In the genomic region with DNA sequence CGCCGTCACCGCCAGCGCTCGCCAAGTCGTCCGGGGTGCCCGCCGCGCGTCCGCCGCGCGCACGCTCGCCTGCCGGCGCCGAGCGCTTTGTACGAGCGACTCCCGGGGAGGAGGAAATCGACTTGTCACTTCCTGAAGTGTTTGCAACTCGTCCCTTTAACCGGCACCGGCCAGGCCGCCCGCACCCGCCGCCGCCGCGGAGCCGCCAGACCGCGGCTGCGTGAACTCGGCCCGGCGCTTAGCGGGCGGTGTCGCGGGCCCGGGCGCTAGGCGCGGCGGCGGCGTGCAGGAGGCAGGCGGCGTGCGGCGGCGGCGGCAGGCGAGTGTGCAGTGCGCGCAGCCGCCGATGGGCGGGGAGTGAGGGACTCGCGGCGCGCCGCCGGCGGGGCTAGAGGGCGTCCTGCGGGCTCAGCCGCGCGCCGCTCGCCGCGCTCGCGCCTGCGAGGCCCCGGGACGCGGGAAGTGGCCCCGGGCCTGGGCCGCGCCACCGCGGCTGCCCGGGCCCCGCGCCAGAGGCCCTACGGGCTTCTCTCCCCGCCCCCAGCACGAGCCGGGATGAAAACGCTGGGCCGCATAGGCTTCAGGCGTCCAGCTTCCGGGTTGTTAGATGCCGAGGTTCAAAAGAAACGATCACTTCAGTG, we compare ENCODE assay signal across 1 cellular context.
TF ChIP-seq lines count a peak whose summit lies in the region.

A gene with protein sequence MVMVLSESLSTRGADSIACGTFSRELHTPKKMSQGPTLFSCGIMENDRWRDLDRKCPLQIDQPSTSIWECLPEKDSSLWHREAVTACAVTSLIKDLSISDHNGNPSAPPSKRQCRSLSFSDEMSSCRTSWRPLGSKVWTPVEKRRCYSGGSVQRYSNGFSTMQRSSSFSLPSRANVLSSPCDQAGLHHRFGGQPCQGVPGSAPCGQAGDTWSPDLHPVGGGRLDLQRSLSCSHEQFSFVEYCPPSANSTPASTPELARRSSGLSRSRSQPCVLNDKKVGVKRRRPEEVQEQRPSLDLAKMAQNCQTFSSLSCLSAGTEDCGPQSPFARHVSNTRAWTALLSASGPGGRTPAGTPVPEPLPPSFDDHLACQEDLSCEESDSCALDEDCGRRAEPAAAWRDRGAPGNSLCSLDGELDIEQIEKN (minus strand): TSS at position 332 of the 641 bp plus-strand sequence. CDS start 37,665 bp downstream, outside the sequence.

TF ChIP-seq in HepG2, 621 proteins besides CTCF, POLR2A, EP300 and RAD21 (continued from another document):
- TF ChIP-seq, protein P1, sequence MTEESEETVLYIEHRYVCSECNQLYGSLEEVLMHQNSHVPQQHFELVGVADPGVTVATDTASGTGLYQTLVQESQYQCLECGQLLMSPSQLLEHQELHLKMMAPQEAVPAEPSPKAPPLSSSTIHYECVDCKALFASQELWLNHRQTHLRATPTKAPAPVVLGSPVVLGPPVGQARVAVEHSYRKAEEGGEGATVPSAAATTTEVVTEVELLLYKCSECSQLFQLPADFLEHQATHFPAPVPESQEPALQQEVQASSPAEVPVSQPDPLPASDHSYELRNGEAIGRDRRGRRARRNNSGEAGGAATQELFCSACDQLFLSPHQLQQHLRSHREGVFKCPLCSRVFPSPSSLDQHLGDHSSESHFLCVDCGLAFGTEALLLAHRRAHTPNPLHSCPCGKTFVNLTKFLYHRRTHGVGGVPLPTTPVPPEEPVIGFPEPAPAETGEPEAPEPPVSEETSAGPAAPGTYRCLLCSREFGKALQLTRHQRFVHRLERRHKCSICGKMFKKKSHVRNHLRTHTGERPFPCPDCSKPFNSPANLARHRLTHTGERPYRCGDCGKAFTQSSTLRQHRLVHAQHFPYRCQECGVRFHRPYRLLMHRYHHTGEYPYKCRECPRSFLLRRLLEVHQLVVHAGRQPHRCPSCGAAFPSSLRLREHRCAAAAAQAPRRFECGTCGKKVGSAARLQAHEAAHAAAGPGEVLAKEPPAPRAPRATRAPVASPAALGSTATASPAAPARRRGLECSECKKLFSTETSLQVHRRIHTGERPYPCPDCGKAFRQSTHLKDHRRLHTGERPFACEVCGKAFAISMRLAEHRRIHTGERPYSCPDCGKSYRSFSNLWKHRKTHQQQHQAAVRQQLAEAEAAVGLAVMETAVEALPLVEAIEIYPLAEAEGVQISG (CRISPR knock-in tag; IDR thresholded peaks at IDR 0.05) = peak; percentile 59; the same call in 1 of the 2 replicates
- TF ChIP-seq HNRNPLL (IDR thresholded peaks at IDR 0.05; ENCODE audit: low read depth, low read length, poor library complexity, severe bottlenecking) (peak; percentile 30), GABPA (IDR thresholded peaks at IDR 0.05; ENCODE audit: low read depth, low read length) (no peak), GABPA (CRISPR knock-in tag; IDR thresholded peaks at IDR 0.05; ENCODE audit: low read depth) (no peak), ELF1 (CRISPR knock-in tag; IDR thresholded peaks at IDR 0.05) (peak; percentile 80), KDM6A (CRISPR knock-in tag; IDR thresholded peaks at IDR 0.05; ENCODE audit: low read depth) (no peak), MXI1 (IDR thresholded peaks at IDR 0.05; ENCODE audit: borderline replicate concordance, low read depth, low read length) (peak; percentile 42; the same call in 1 of the 3 replicates), ISL2 (CRISPR knock-in tag; IDR thresholded peaks at IDR 0.05) (no peak), ZNF777 (CRISPR knock-in tag; IDR thresholded peaks at IDR 0.05) (peak; percentile 63)
- TF ChIP-seq, protein P2, sequence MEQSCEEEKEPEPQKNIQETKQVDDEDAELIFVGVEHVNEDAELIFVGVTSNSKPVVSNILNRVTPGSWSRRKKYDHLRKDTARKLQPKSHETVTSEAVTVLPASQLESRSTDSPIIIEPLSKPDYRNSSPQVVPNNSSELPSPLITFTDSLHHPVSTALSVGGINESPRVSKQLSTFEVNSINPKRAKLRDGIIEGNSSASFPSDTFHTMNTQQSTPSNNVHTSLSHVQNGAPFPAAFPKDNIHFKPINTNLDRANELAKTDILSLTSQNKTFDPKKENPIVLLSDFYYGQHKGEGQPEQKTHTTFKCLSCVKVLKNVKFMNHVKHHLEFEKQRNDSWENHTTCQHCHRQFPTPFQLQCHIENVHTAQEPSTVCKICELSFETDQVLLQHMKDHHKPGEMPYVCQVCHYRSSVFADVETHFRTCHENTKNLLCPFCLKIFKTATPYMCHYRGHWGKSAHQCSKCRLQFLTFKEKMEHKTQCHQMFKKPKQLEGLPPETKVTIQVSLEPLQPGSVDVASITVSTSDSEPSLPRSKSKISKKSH (CRISPR knock-in tag; IDR thresholded peaks at IDR 0.05; ENCODE audit: borderline replicate concordance) = no peak
- TF ChIP-seq, protein P3, sequence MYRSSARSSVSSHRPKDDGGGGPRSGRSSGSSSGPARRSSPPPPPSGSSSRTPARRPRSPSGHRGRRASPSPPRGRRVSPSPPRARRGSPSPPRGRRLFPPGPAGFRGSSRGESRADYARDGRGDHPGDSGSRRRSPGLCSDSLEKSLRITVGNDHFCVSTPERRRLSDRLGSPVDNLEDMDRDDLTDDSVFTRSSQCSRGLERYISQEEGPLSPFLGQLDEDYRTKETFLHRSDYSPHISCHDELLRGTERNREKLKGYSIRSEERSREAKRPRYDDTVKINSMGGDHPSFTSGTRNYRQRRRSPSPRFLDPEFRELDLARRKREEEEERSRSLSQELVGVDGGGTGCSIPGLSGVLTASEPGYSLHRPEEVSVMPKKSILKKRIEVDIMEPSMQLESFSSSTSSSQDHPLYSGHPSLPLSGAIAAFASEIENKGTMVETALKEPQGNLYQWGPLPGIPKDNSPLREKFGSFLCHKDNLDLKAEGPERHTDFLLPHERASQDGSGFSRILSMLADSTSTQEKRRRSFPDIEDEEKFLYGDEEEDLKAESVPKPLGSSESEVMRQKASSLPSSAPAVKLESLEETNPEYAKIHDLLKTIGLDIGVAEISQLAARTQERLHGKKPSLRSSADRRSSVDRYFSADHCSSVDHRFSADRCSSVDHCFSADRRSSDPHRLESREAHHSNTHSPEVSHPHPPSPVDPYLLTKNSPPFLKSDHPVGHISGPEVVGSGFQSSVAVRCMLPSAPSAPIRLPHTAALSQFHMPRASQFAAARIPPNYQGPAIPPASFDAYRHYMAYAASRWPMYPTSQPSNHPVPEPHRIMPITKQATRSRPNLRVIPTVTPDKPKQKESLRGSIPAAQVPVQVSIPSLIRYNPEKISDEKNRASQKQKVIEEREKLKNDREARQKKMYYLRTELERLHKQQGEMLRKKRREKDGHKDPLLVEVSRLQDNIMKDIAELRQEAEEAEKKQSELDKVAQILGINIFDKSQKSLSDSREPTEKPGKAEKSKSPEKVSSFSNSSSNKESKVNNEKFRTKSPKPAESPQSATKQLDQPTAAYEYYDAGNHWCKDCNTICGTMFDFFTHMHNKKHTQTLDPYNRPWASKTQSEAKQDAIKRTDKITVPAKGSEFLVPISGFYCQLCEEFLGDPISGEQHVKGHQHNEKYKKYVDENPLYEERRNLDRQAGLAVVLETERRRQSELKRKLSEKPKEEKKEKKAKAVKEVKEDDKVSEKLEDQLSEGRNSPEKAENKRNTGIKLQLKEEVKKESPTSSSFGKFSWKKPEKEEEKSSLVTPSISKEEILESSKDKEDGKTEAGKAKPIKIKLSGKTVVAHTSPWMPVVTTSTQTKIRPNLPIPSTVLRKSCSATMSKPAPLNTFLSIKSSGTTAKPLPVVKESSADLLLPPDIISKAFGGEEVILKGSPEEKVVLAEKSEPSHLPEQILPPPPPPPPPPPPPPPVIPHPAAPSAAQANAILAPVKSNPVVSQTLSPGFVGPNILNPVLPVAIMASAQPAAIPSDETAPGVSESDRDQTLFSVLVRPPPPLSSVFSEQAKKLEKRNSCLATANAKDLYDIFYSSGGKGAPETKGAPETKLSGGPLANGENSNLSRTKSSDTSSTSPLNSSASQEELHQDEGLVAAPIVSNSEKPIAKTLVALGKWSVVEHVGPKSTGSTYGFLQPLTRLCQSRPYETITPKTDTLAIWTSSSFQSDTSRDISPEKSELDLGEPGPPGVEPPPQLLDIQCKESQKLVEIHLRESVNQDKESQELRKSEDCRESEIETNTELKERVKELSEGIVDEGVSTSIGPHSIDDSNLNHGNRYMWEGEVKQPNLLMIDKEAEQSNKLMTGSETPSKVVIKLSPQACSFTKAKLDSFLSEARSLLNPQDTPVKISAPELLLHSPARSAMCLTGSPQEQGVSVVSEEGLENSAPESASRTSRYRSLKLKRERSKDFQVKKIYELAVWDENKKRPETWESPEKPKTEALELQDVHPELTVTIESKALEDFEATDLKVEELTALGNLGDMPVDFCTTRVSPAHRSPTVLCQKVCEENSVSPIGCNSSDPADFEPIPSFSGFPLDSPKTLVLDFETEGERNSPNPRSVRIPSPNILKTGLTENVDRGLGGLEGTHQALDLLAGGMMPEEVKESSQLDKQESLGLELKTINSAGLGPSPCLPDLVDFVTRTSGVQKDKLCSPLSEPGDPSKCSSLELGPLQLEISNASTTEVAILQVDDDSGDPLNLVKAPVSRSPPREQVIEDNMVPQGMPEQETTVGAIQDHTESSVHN (CRISPR knock-in tag; IDR thresholded peaks at IDR 0.05) = no peak
- TF ChIP-seq, protein P4, sequence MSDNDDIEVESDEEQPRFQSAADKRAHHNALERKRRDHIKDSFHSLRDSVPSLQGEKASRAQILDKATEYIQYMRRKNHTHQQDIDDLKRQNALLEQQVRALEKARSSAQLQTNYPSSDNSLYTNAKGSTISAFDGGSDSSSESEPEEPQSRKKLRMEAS (IDR thresholded peaks at IDR 0.05) = peak; percentile 84
